In the genomic region with DNA sequence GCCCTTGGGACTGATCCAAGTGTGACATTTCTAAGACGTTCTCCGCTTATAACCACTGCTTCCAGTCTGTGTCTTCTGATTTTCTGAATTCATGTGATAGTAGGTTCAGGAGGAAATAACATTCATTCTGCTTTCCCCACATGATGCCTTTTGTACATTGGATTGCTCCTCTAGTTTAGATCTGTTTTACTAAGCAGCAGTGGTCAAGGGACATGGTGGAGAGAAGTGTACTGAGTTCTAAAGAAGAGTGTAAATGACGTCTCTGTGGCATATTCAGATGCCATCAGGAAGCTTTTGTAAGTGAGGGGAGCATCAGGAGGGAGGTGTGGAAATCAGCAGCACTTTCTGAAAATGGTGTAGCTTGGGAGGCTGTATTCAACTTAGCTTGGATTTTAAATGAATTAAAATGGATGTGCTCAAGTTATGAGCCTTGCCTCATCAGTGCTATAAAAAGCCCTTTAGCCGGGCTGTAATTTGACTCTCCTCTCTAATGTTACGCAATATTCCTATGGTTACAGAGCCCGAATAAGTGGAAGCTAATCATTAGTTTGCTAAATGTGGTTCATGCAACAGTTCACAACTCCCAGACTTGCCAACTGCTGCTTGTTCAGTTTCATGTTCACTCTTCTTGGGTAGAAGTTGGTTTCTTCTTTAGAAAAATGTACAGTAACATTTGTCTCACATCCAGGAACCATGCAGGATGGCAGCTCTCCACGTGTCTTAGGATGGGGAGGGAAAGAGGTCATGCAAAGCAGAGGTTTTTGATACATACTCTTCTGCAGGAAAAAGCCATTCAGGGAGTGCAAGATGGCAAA, we compare ENCODE assay signal across 1 cellular context.
TF ChIP-seq lines count a peak whose summit lies in the region.

No MANE protein-coding gene starts in this region.

TF ChIP-seq in HCT116, 20 proteins besides CTCF, POLR2A, EP300 and RAD21 (continued from another document):
- TF ChIP-seq CBX3 (IDR thresholded peaks at IDR 0.05; ENCODE audit: low read depth) (peak; percentile 24; the same call in 1 of the 2 replicates), SIN3A (IDR thresholded peaks at IDR 0.05; ENCODE audit: low read depth) (no peak), EGR1 (IDR thresholded peaks at IDR 0.05; ENCODE audit: low read depth) (no peak), ZNF274 (IDR thresholded peaks at IDR 0.05; ENCODE audit: low read depth, low read length) (no peak)
